ENCODE assay signal across 23 cellular contexts in the genomic region with DNA sequence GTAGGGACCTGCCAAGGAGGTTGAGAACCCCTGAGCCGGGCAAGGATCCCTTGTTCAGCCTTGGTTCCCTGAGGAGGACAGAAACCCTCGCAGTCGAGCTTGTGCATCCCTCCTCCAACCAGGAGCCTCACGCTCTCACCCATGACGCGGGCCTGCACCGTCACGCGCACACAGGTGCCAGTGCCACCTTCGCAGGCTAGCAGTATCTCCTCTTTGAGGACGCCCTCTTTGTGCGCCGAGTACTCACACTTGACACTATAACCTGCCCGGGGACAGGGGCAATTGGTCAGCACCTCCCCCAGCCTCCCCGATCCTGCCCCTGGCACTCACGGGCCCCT. TPM values are rescaled to one million over a fixed set of nuclear protein-coding genes. Genes with fewer than 3 reads are reported as not detected.
"Had no signal": no experiment of that assay in that cellular context is flagged by ENCODE, and none has a peak within 500 bp of the region (broad histone marks: within the 10 kb centered on the region; RNA-seq: fewer than 3 reads in every experiment).

No MANE protein-coding gene starts in this region.

- H3K27me3 Mint-ChIP-seq: naive thymus-derived CD4-positive, alpha-beta T cell; stimulated activated naive B cell treated with anti-CD40 and anti-IgM and Interleukin-4, amounts not matched to agents 10 μg/mL and 1 μg/mL and 100 μg/mL, for 72 hours; stimulated activated naive CD8-positive, alpha-beta T cell treated with anti-CD3 and anti-CD28 coated beads, Interleukin-15, Interleukin-2, amounts not matched to agents 100 ng/mL and 50 ng/mL, for 24 hours had no signal

- H3K4me1 ChIP-seq: uterus had no signal

- H3K4me3 ChIP-seq: dorsolateral prefrontal cortex, neural progenitor cell, prostate gland, right atrium auricular region, skin epidermis, spleen, thoracic aorta, transverse colon, upper lobe of right lung, uterus had no signal

- DNase-seq: dorsolateral prefrontal cortex; effector CD4-positive, alpha-beta T cell; mesenchymal stem cell; midbrain; naive thymus-derived CD4-positive, alpha-beta T cell; spleen; stimulated activated CD4-positive, alpha-beta T cell treated with anti-CD3 and anti-CD28 coated beads, Interleukin-4, amount 100 ng/mL, for 4 hours; stimulated activated naive B cell treated with anti-CD40 and anti-IgM and Interleukin-4, amounts not matched to agents 10 μg/mL and 1 μg/mL and 100 μg/mL, for 72 hours; transverse colon; upper lobe of right lung; uterus had no signal

- H3K9me3 ChIP-seq: prostate gland, right atrium auricular region, spleen, thoracic aorta, transverse colon, upper lobe of right lung, uterus had no signal

- H3K27me3 ChIP-seq: right atrium auricular region, uterus had no signal

- H3K36me3 ChIP-seq: neural progenitor cell, prostate gland, right atrium auricular region, thoracic aorta, transverse colon, uterus had no signal

- H3K4me1 Mint-ChIP-seq: nephron had no signal

- H2AFZ ChIP-seq: neural progenitor cell had no signal

- H3K9ac ChIP-seq: neural progenitor cell had no signal

- H3K9me3 Mint-ChIP-seq: naive thymus-derived CD4-positive, alpha-beta T cell; nephron; stimulated activated naive B cell treated with anti-CD40 and anti-IgM and Interleukin-4, amounts not matched to agents 10 μg/mL and 1 μg/mL and 100 μg/mL, for 72 hours; stimulated activated naive CD8-positive, alpha-beta T cell treated with anti-CD3 and anti-CD28 coated beads, Interleukin-15, Interleukin-2, amounts not matched to agents 100 ng/mL and 50 ng/mL, for 24 hours had no signal

- H3K4me2 ChIP-seq: neural progenitor cell had no signal

- H3K27ac Mint-ChIP-seq: nephron; neural progenitor cell; stimulated activated naive B cell treated with anti-CD40 and anti-IgM and Interleukin-4, amounts not matched to agents 10 μg/mL and 1 μg/mL and 100 μg/mL, for 72 hours; stimulated activated naive CD8-positive, alpha-beta T cell treated with anti-CD3 and anti-CD28 coated beads, Interleukin-15, Interleukin-2, amounts not matched to agents 100 ng/mL and 50 ng/mL, for 24 hours had no signal

- H3K4me3 Mint-ChIP-seq: naive thymus-derived CD4-positive, alpha-beta T cell; nephron; neural progenitor cell; stimulated activated naive B cell treated with anti-CD40 and anti-IgM and Interleukin-4, amounts not matched to agents 10 μg/mL and 1 μg/mL and 100 μg/mL, for 72 hours; stimulated activated naive CD8-positive, alpha-beta T cell treated with anti-CD3 and anti-CD28 coated beads, Interleukin-15, Interleukin-2, amounts not matched to agents 100 ng/mL and 50 ng/mL, for 24 hours had no signal

- H3K27ac ChIP-seq: neural progenitor cell, prostate gland, right atrium auricular region, thoracic aorta, transverse colon, upper lobe of right lung, uterus had no signal

- ATAC-seq: left lobe of liver; naive thymus-derived CD4-positive, alpha-beta T cell; stimulated activated naive B cell treated with anti-CD40 and anti-IgM and Interleukin-4, amounts not matched to agents 10 μg/mL and 1 μg/mL and 100 μg/mL, for 72 hours had no signal

RNA-seq across cellular contexts. Expression of gene HSPA12B, which starts 21.7 kb away (rescaled TPM):
- total RNA-seq: fibroblast of villous mesenchyme; naive thymus-derived CD4-positive, alpha-beta T cell; osteocyte had no signal
- polyA plus RNA-seq: keratinocyte had no signal

RNA-seq across cellular contexts. Expression of gene SPEF1, which starts 27.0 kb away (rescaled TPM):
- total RNA-seq: osteocyte, spleen had no signal
- polyA plus RNA-seq: naive thymus-derived CD4-positive, alpha-beta T cell had no signal

RNA-seq across cellular contexts. Expression of gene SIGLEC1, which starts 41.8 kb away (rescaled TPM):
- total RNA-seq: fibroblast of villous mesenchyme, lung microvascular endothelial cell had no signal
- polyA plus RNA-seq: keratinocyte; naive thymus-derived CD4-positive, alpha-beta T cell had no signal
